ENCODE assay signal across 8 cellular contexts in the genomic region with DNA sequence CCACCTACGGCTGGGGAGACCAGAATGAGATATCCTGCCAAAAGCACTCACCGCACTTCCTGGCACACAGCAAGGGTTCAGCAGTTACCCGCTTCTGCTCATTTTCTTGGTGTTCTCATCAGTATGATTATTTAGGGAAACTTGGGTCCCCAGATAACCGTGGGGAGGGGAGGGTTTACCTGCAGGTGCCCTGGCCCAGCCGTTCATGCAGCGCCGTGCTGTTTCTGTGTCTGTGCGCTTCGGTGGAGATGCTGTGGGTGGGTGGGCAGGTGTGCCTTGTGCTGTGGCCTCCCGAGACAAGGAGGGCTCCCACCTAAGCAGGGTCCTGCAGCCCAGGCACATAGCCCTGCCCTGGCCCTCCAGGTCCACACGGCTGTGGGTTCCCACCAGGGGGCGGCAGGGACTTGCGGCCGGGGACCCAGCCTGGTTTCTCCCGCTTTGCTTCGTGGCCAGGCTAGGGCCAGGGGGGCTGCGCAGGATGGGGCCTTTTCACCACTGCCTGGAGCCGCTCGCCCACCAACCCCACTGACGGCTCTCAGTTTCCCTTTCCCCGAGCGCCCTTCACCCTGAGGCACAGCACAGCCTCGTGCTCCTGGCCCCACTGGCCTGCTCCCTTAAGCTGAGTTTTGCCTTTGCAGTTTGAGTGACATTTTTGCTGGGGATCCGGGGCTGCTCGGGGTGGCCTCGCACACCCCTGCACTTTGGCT.
DNase-seq lines count a peak whose midpoint lies in the region; ATAC-seq and TF ChIP-seq lines count a peak whose summit lies in the region.

No MANE protein-coding gene starts in this region.

- H3K4me3 ChIP-seq in SJCRH30 (peak overlapping the region; percentile 20; the same call in 1 of the 2 replicates), heart left ventricle (peak overlapping the region in 1 of 12 donors; percentile 12), skeletal muscle satellite cell (ENCODE audit: low read length) (no peak overlapping the region)

- CTCF ChIA-PET in HEK293T (lab: Yijun Ruan, JAX), result interaction anchor here (0.6 to 0.9 kb wide), 3 partner anchors 80 to 1242 kb away, joined by 3 read pairs; no protein-coding TSS in a partner anchor

- H3K36me3 ChIP-seq in SJCRH30, result no peaks in the 10 kb centered on the region
- no peaks in the 10 kb centered on the region for H3K36me3 ChIP-seq in heart left ventricle
- no peaks in the 10 kb centered on the region for H3K36me3 ChIP-seq in skeletal muscle satellite cell (ENCODE audit: insufficient read depth, low read length)

- peak; percentile 39 for DNase-seq in Daoy (ENCODE audit: low read depth)
- DNase-seq in HEK293T (ENCODE audit: extremely low spot score), result peak; percentile 77
- DNase-seq in SJCRH30, result peak; percentile 69 to 75
- peak; percentile 75 for DNase-seq in activated naive CD4-positive, alpha-beta T cell treated with Interleukin-2 at 50 U/mL for 16 hours
- peak; percentile 72 to 83 (median 73) for DNase-seq in heart left ventricle
- no peak for DNase-seq in NCI-H774 (lab: John Stamatoyannopoulos, UW)
- no peak for DNase-seq in GF-D8 (lab: John Stamatoyannopoulos, UW)

- peak; percentile 52 to 91 (median 85) for ATAC-seq in heart left ventricle

- H3K27me3 ChIP-seq in SJCRH30 (no peaks in the 10 kb centered on the region; the same call in 1 of the 2 replicates), heart left ventricle (no peaks in the 10 kb centered on the region), skeletal muscle satellite cell (ENCODE audit: control insufficient read depth, insufficient read depth, low read length) (no peaks in the 10 kb centered on the region)

- H3K9me3 ChIP-seq in SJCRH30 (replicated peaks) (no peaks in the 10 kb centered on the region), heart left ventricle (no peaks in the 10 kb centered on the region), skeletal muscle satellite cell (replicated peaks; ENCODE audit: low read length) (no peaks in the 10 kb centered on the region)

- 35 to 42% (median 35%) methylated on average over 25 to 26 of the region's 26 CpGs for WGBS in heart left ventricle, 4 donors

- no peak for TF ChIP-seq POLR2A in heart left ventricle (IDR thresholded peaks at IDR 0.05)

- H3K4me2 ChIP-seq in skeletal muscle satellite cell (ENCODE audit: low read length), result peak overlapping the region; percentile 60

- H3K27ac ChIP-seq in SJCRH30, result no peak overlapping the region
- no peak overlapping the region for H3K27ac ChIP-seq in heart left ventricle

- intact Hi-C loops in heart left ventricle (cut with DNase I), result loop anchor here (1.0 to 10.0 kb wide), 12 partner anchors 82 to 287 kb away; a partner anchor contains a TSS

- no peak overlapping the region for H3K9ac ChIP-seq in skeletal muscle satellite cell (ENCODE audit: low read depth, low read length)

- TF ChIP-seq CTCF in heart left ventricle (IDR thresholded peaks at IDR 0.05), result peak; percentile 71 to 94 (median 86)

- POLR2A ChIA-PET in HEK293T (lab: Yijun Ruan, JAX), result no interaction called here

- no peaks in the 10 kb centered on the region for H3K4me1 ChIP-seq in SJCRH30
- H3K4me1 ChIP-seq in heart left ventricle, result peaks cover 0 to 31% (median 4%) of the 10 kb centered on the region in 12 donors
- H3K4me1 ChIP-seq in skeletal muscle satellite cell (ENCODE audit: control insufficient read depth, insufficient read depth, low read length), result no peaks in the 10 kb centered on the region

TF ChIP-seq in HEK293T, 16 proteins besides CTCF, POLR2A, EP300 and RAD21:
- TF ChIP-seq TARDBP (IDR thresholded peaks at IDR 0.05), result no peak
- TF ChIP-seq L3MBTL2 (conservative IDR thresholded peaks at IDR 0.05), result no peak
- no peak for TF ChIP-seq NFRKB (IDR thresholded peaks at IDR 0.05)
- no peak for TF ChIP-seq FOXA1 (IDR thresholded peaks at IDR 0.05)
- TF ChIP-seq CTBP1 (IDR thresholded peaks at IDR 0.05; ENCODE audit: borderline replicate concordance), result no peak
- no peak for TF ChIP-seq HDGF (IDR thresholded peaks at IDR 0.05; ENCODE audit: borderline replicate concordance)
- TF ChIP-seq LEF1 (IDR thresholded peaks at IDR 0.05; ENCODE audit: borderline replicate concordance), result no peak
- no peak for TF ChIP-seq ARNT (IDR thresholded peaks at IDR 0.05)
- no peak for TF ChIP-seq FOXK2 (IDR thresholded peaks at IDR 0.05)
- TF ChIP-seq BHLHE40 (IDR thresholded peaks at IDR 0.05; ENCODE audit: borderline replicate concordance), result no peak
- TF ChIP-seq, protein P1, sequence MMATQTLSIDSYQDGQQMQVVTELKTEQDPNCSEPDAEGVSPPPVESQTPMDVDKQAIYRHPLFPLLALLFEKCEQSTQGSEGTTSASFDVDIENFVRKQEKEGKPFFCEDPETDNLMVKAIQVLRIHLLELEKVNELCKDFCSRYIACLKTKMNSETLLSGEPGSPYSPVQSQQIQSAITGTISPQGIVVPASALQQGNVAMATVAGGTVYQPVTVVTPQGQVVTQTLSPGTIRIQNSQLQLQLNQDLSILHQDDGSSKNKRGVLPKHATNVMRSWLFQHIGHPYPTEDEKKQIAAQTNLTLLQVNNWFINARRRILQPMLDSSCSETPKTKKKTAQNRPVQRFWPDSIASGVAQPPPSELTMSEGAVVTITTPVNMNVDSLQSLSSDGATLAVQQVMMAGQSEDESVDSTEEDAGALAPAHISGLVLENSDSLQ (IDR thresholded peaks at IDR 0.05), result no peak
- no peak for TF ChIP-seq ELF4 (IDR thresholded peaks at IDR 0.05)
- no peak for TF ChIP-seq SUZ12 (IDR thresholded peaks at IDR 0.05)
- TF ChIP-seq FOXM1 (IDR thresholded peaks at IDR 0.05; ENCODE audit: borderline replicate concordance), result no peak

Comparison
In these comparisons a context has a peak if more than half of its experiments do, and no peak if none do; other contexts are left out.
1. DNase-seq: peak in Daoy (single experiment), HEK293T (single experiment), SJCRH30 (2 of 2), activated naive CD4-positive, alpha-beta T cell treated with Interleukin-2 at 50 U/mL for 16 hours (single experiment) and heart left ventricle (5 of 5); none in NCI-H774 (single experiment) and GF-D8 (single experiment).